ENCODE assay signal across 6 cellular contexts in the genomic region with DNA sequence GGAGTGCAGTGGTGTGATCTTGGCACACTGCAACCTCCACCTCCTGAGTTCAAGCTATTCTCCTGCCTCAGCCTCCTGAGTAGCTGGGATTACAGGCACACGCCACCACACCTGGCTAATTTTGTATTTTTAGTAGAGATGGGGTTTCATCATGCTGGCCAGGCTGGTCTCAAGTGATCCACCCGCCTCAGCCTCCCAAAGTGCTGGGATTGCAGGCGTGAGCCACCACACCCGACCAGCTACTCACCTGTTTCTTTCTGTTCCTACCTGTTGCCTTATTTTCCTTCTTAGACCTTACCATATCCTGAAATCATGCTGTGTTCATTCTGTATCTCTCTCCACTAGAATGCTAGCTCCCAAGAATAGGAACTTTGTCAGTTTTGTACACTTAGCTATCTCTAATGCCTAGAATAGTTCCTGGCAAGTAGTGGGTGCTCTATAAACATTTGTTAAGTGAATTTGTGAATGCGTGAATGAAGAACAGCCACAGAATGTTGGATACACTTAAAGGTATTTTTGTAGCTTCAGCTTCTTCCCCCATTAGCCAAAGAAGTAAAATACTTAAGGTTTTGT.
DNase-seq lines count a peak whose midpoint lies in the region; ATAC-seq and TF ChIP-seq lines count a peak whose summit lies in the region.
"Not testable (repeated sequence)": the region's sequence is repeated elsewhere in the genome, so short reads cannot be mapped to it uniquely, and the experiment has no call there.

No MANE protein-coding gene starts in this region.

- POLR2A ChIA-PET in HEK293 (lab: Yijun Ruan, JAX), result not testable (repeated sequence)

- not testable (repeated sequence) for H3K9me3 ChIP-seq in HEK293 (ENCODE audit: control insufficient read depth, insufficient read depth, low read depth, low read length); esophagus muscularis mucosa; heart right ventricle

- CTCF ChIA-PET in HEK293 (lab: Yijun Ruan, JAX), result interaction anchor here (0.6 kb wide), 1 partner anchor 1197 kb away, joined by 4 read pairs; no protein-coding TSS in a partner anchor

- not testable (repeated sequence) for TF ChIP-seq CTCF in HEK293 (tag by site-specific recombination; IDR thresholded peaks at IDR 0.05); esophagus muscularis mucosa (IDR thresholded peaks at IDR 0.05); heart right ventricle (IDR thresholded peaks at IDR 0.05)

- not testable (repeated sequence) for H3K4me1 ChIP-seq in HEK293 (ENCODE audit: control insufficient read depth, insufficient read depth, low read length); heart right ventricle
- H3K4me1 ChIP-seq in esophagus muscularis mucosa, result peaks cover 11 to 42% (median 28%) of the 10 kb centered on the region in 4 donors

- peaks cover 16 to 32% of the 10 kb centered on the region in 2 experiments for H3K36me3 ChIP-seq in HEK293 (ENCODE audit: control insufficient read depth in 2 of 2, insufficient read depth in 1 of 2, low read length in 2 of 2)
- H3K36me3 ChIP-seq in esophagus muscularis mucosa, heart right ventricle: not testable (repeated sequence)

- H3K27me3 ChIP-seq in esophagus muscularis mucosa, heart right ventricle: not testable (repeated sequence)

- TF ChIP-seq EP300 in esophagus muscularis mucosa (IDR thresholded peaks at IDR 0.05), result not testable (repeated sequence)

- ATAC-seq in Right ventricle myocardium superior (ENCODE audit: poor library complexity), result peak; percentile 88
- peak in 7 of 8 donors; percentile 20 to 93 (median 83) for ATAC-seq in heart right ventricle
- peak; percentile 92 for ATAC-seq in left ventricle myocardium superior

- TF ChIP-seq POLR2A in esophagus muscularis mucosa (IDR thresholded peaks at IDR 0.05; ENCODE audit: low read depth), result not testable (repeated sequence)

- H3K27ac ChIP-seq in HEK293 (ENCODE audit: extremely low read depth, low read depth, low read length), result not testable (repeated sequence)
- H3K27ac ChIP-seq in esophagus muscularis mucosa (replicated peaks in 1 of 4) (peak overlapping the region; percentile 23 to 70 (median 65)), heart right ventricle (peak overlapping the region in 9 of 10 donors; percentile 9 to 76 (median 71))

- WGBS in esophagus muscularis mucosa, result 75% methylated on average over 5 of the region's 5 CpGs
- 59 to 63% methylated on average over 5 of the region's 5 CpGs for WGBS in heart right ventricle, 2 donors

- intact Hi-C loops in esophagus muscularis mucosa (cut with DNase I); Right ventricle myocardium superior (cut with DNase I); left ventricle myocardium superior (cut with micrococcal nuclease): not testable (repeated sequence)
- intact Hi-C loops in heart right ventricle (cut with DNase I), result loop anchor here in 3 of 10 donors (10.0 kb wide), 3 partner anchors 75 to 185 kb away; no protein-coding TSS in a partner anchor

- H3K4me3 ChIP-seq in HEK293 (ENCODE audit: low read depth, low read length); esophagus muscularis mucosa; heart right ventricle: not testable (repeated sequence)

- not testable (repeated sequence) for DNase-seq in esophagus muscularis mucosa (ENCODE audit: extremely low spot score); Right ventricle myocardium superior; heart right ventricle; left ventricle myocardium superior
- DNase-seq in inferior parietal cortex (ENCODE audit: extremely low spot score), result peak; percentile 27

TF ChIP-seq in HEK293, 187 proteins besides CTCF, POLR2A, EP300 and RAD21:
- peak; percentile 84 for TF ChIP-seq SCRT1 (tag by site-specific recombination; IDR thresholded peaks at IDR 0.05; ENCODE audit: borderline replicate concordance)
- peak; percentile 82 for TF ChIP-seq SCRT2 (tag by site-specific recombination; IDR thresholded peaks at IDR 0.05)
